In the genomic region with DNA sequence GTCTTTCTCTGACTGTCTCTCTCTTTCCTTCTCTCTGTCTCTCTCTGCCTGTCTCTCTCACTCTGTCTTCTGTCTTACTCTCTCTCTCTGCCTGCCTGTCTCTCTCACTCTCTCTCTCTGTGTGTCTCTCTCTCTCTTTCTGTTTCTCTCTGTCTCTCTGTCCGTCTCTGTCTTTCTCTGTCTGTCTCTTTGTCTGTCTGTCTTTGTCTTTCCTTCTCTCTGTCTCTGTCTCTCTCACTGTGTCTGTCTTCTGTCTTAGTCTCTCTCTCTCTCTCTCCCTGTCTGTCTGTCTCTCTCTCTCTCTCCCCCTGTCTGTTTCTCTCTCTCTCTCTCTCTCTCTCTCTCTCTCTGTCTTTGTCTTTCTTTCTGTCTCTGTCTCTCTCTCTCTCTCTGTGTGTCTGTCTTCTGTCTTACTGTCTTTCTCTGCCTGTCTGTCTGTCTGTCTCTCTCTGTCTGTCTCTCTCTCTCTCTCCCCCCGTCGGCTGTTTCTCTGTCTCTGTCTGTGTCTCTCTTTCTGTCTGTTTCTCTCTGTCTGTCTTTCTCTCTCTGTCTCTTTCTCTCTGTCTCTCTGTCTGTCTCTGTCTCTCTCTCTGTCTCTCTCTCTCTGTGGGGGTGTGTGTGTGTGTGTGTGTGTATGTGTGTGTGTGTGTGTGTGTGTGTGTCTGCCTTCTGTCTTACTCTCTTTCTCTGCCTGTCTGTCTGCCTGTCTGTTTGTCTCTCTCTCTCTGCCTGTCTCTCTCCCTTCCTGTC, we compare ENCODE assay signal across 8 cellular contexts.
A peak's percentile ranks its signal among the peaks of the same experiment; 100 is the strongest.
DNase-seq lines count a peak whose midpoint lies in the region; ATAC-seq and TF ChIP-seq lines count a peak whose summit lies in the region.
"Not testable (repeated sequence)": the region's sequence is repeated elsewhere in the genome, so short reads cannot be mapped to it uniquely, and the experiment has no call there.

No MANE protein-coding gene starts in this region.

- WGBS in right lobe of liver (ENCODE audit: insufficient coverage, low coverage, low lambda C conversion rate, missing lambda C conversion rate) = no CpG with 5 or more reads among the region's 3 CpGs

- intact Hi-C loops in right lobe of liver (cut with DNase I); upper lobe of right lung (cut with DNase I): not testable (repeated sequence)

- not testable (repeated sequence) for TF ChIP-seq CTCF in right lobe of liver (IDR thresholded peaks at IDR 0.05); upper lobe of right lung (IDR thresholded peaks at IDR 0.05)

- H3K36me3 ChIP-seq in right lobe of liver, upper lobe of right lung: not testable (repeated sequence)

- H3K4me1 ChIP-seq in right lobe of liver, upper lobe of right lung: not testable (repeated sequence)

- H3K9me3 Mint-ChIP-seq in activated naive CD8-positive, alpha-beta T cell treated with anti-CD3 and anti-CD28 coated beads, Interleukin-2, amount 10 ng/mL, durations not matched to agents 7 days and 5 days = not testable (repeated sequence)

- not testable (repeated sequence) for H3K27ac Mint-ChIP-seq in activated naive CD8-positive, alpha-beta T cell treated with anti-CD3 and anti-CD28 coated beads, Interleukin-2, amount 10 ng/mL, durations not matched to agents 7 days and 5 days

- not testable (repeated sequence) for H3K27me3 ChIP-seq in right lobe of liver, upper lobe of right lung

- DNase-seq in activated naive CD8-positive, alpha-beta T cell treated with anti-CD3 and anti-CD28 coated beads, Interleukin-2, amount 10 ng/mL, durations not matched to agents 7 days and 5 days; right lobe of liver; upper lobe of right lung: not testable (repeated sequence)

- H3K4me3 ChIP-seq in right lobe of liver, upper lobe of right lung: not testable (repeated sequence)

- peak; percentile 66 for ATAC-seq in GM18520 (IDR thresholded peaks at IDR 0.05; ENCODE audit: unreplicated experiment)
- peak; percentile 82 for ATAC-seq in GM21367 (IDR thresholded peaks at IDR 0.05; ENCODE audit: unreplicated experiment)
- ATAC-seq in HG02678 (IDR thresholded peaks at IDR 0.05; ENCODE audit: unreplicated experiment) = peak; percentile 80
- peak; percentile 91 for ATAC-seq in HG03097 (IDR thresholded peaks at IDR 0.05; ENCODE audit: low FRiP score, unreplicated experiment)
- peak; percentile 94 for ATAC-seq in HG03571 (IDR thresholded peaks at IDR 0.05; ENCODE audit: unreplicated experiment)
- peak; percentile 69 for ATAC-seq in activated naive CD8-positive, alpha-beta T cell treated with anti-CD3 and anti-CD28 coated beads, Interleukin-2, amount 10 ng/mL, durations not matched to agents 7 days and 5 days (ENCODE audit: low read depth)
- ATAC-seq in right lobe of liver = peak; percentile 88 to 97 (median 92)
- peak; percentile 95 for ATAC-seq in upper lobe of right lung

- not testable (repeated sequence) for H3K4me3 Mint-ChIP-seq in activated naive CD8-positive, alpha-beta T cell treated with anti-CD3 and anti-CD28 coated beads, Interleukin-2, amount 10 ng/mL, durations not matched to agents 7 days and 5 days

- not testable (repeated sequence) for H3K9me3 ChIP-seq in right lobe of liver, upper lobe of right lung

- not testable (repeated sequence) for H3K4me1 Mint-ChIP-seq in activated naive CD8-positive, alpha-beta T cell treated with anti-CD3 and anti-CD28 coated beads, Interleukin-2, amount 10 ng/mL, durations not matched to agents 7 days and 5 days

- not testable (repeated sequence) for H3K36me3 Mint-ChIP-seq in activated naive CD8-positive, alpha-beta T cell treated with anti-CD3 and anti-CD28 coated beads, Interleukin-2, amount 10 ng/mL, durations not matched to agents 7 days and 5 days

- H3K27me3 Mint-ChIP-seq in activated naive CD8-positive, alpha-beta T cell treated with anti-CD3 and anti-CD28 coated beads, Interleukin-2, amount 10 ng/mL, durations not matched to agents 7 days and 5 days = not testable (repeated sequence)

- H3K27ac ChIP-seq in right lobe of liver, upper lobe of right lung: not testable (repeated sequence)

- POLR2A ChIA-PET in activated naive CD8-positive, alpha-beta T cell treated with anti-CD3 and anti-CD28 coated beads, Interleukin-2, amount 10 ng/mL, durations not matched to agents 7 days and 5 days (lab: Charles Lee) = not testable (repeated sequence)

- TF ChIP-seq POLR2A in right lobe of liver (IDR thresholded peaks at IDR 0.05) = not testable (repeated sequence)
